Comparison of ENCODE assay signal across 11 cellular contexts in genomic region chr12:49636574-49636973, GRCh38. TPM values are rescaled to one million over a fixed set of nuclear protein-coding genes. Genes with fewer than 3 reads are reported as not detected.
DNase-seq lines count a peak whose midpoint lies in the region; ATAC-seq, FAIRE-seq and TF ChIP-seq lines count a peak whose summit lies in the region.
"Had no signal": no experiment of that assay in that cellular context is flagged by ENCODE, and none has a peak within 500 bp of the region (broad histone marks: within the 10 kb centered on the region; RNA-seq: fewer than 3 reads in every experiment).

No MANE protein-coding gene starts in this region.

- peaks cover 17% of the 10 kb centered on the region for H3K4me1 Mint-ChIP-seq in activated T-cell treated with anti-CD3 and anti-CD28 coated beads, Interleukin-2, amount 50 U/mL, for 24 hours (ENCODE audit: low read depth)
- peaks cover 16% of the 10 kb centered on the region for H3K4me1 Mint-ChIP-seq in activated T-cell treated with anti-CD3 and anti-CD28 coated beads, Interleukin-2, amount 50 U/mL, for 72 hours (ENCODE audit: low read depth)

- peaks cover 3 to 11% of the 10 kb centered on the region in 2 experiments; a peak in 3 of 5 replicates for H3K4me1 ChIP-seq in K562 (replicated peaks in 1 of 2; ENCODE audit: control insufficient read depth in 2 of 2, insufficient read depth in 2 of 2, low read length in 2 of 2)
- H3K4me1 ChIP-seq in mesodermal cell (ENCODE audit: control insufficient read depth, insufficient read depth, low read length, poor library complexity, severe bottlenecking) = peaks cover 13% of the 10 kb centered on the region

- no peaks in the 10 kb centered on the region for H3K9me3 Mint-ChIP-seq in activated T-cell treated with anti-CD3 and anti-CD28 coated beads, Interleukin-2, amount 50 U/mL, for 24 hours
- no peaks in the 10 kb centered on the region for H3K9me3 Mint-ChIP-seq in activated T-cell treated with anti-CD3 and anti-CD28 coated beads, Interleukin-2, amount 50 U/mL, for 72 hours

- WGBS in K562 (ENCODE audit: insufficient coverage, low coverage, missing lambda C conversion rate) = 66% methylated on average over 6 of the region's 13 CpGs
- WGBS in mesodermal cell (ENCODE audit: insufficient coverage in 2 of 2), 2 experiments = 90 to 96% methylated on average over 9 to 13 of the region's 13 CpGs

- no peaks in the 10 kb centered on the region for H3K27me3 ChIP-seq in K562 (ENCODE audit: control insufficient read depth in 2 of 2, insufficient read depth in 2 of 2, low read length in 2 of 2)
- H3K27me3 ChIP-seq: SJSA1 had no signal

- CTCF ChIA-PET in K562 (lab: Yijun Ruan, JAX; ENCODE audit: low intra/inter-chr PET ratio) = interaction anchor here (1.0 kb wide), 1 partner anchor 71 kb away, joined by 3 read pairs; the partner anchor contains the start of gene FMNL3

- intact Hi-C loops in K562 (cut with micrococcal nuclease) = loop anchor here (2.0 kb wide), 1 partner anchor 70 kb away; the partner anchor contains the start of gene FMNL3

- no peak for FAIRE-seq in K562 (lab: Jason Lieb, UNC)
- FAIRE-seq: TTC549 had no signal

- no peak for ATAC-seq in activated T-cell treated with anti-CD3 and anti-CD28 coated beads, Interleukin-2, amount 50 U/mL, for 72 hours (replicated peaks in 1 of 2)
- no peak for ATAC-seq in K562
- no peak for ATAC-seq in omental fat pad (ENCODE audit: low FRiP score)
- ATAC-seq in HG03139 (IDR thresholded peaks at IDR 0.05; ENCODE audit: unreplicated experiment) = no peak

- no peak for TF ChIP-seq RAD21 in K562 (CRISPR knock-in tag; conservative IDR thresholded peaks at IDR 0.05 in 1 of 2, IDR thresholded peaks at IDR 0.05 in 1 of 2)

- H2AFZ ChIP-seq in K562 (ENCODE audit: low read depth, low read length) = peak overlapping the region; percentile 82; the same call in 1 of the 2 replicates

- TF ChIP-seq EP300 in K562 (IDR thresholded peaks at IDR 0.05; ENCODE audit: low read length) = no peak

- TF ChIP-seq CTCF in K562 (IDR thresholded peaks at IDR 0.05 in 2 of 3, conservative IDR thresholded peaks at IDR 0.05 in 1 of 3; ENCODE audit: insufficient read depth in 2 of 3, low read depth in 1 of 3, low read length in 3 of 3) (no peak), omental fat pad (IDR thresholded peaks at IDR 0.05) (no peak)

- peaks cover 6% of the 10 kb centered on the region for H3K36me3 Mint-ChIP-seq in activated T-cell treated with anti-CD3 and anti-CD28 coated beads, Interleukin-2, amount 50 U/mL, for 24 hours (ENCODE audit: low read depth)
- peaks cover 0 to 1% of the 10 kb centered on the region in 2 donors for H3K36me3 Mint-ChIP-seq in activated T-cell treated with anti-CD3 and anti-CD28 coated beads, Interleukin-2, amount 50 U/mL, for 72 hours (ENCODE audit: insufficient read depth in 2 of 2)

- in situ Hi-C loops in K562 (cut with MboI) (no loop called here), ACHN (cut with HindIII; ENCODE audit: low pct_ligation_motif_present, low pct_unique_long_range_greater_than_20kb, low sequenced_read_pairs) (no loop called here)

- peak overlapping the region; percentile 31 for H3K27ac Mint-ChIP-seq in activated T-cell treated with anti-CD3 and anti-CD28 coated beads, Interleukin-2, amount 50 U/mL, for 24 hours
- H3K27ac Mint-ChIP-seq in activated T-cell treated with anti-CD3 and anti-CD28 coated beads, Interleukin-2, amount 50 U/mL, for 72 hours = no peak overlapping the region

- H3K9me3 ChIP-seq in K562 (replicated peaks; ENCODE audit: control insufficient read depth, insufficient read depth, low read depth, low read length) (no peaks in the 10 kb centered on the region), mesodermal cell (ENCODE audit: control insufficient read depth, low read length) (no peaks in the 10 kb centered on the region)
- H3K9me3 ChIP-seq: SJSA1 had no signal

- H3K4me3 ChIP-seq in K562 (no peak overlapping the region), mesodermal cell (ENCODE audit: extremely low read depth, insufficient read depth, low read length, poor library complexity, severe bottlenecking) (no peak overlapping the region)
- H3K4me3 ChIP-seq: SJSA1 had no signal

- no peak for DNase-seq in activated T-cell treated with anti-CD3 and anti-CD28 coated beads, Interleukin-2, amount 50 U/mL, for 24 hours
- DNase-seq in activated T-cell treated with anti-CD3 and anti-CD28 coated beads, Interleukin-2, amount 50 U/mL, for 72 hours = no peak
- DNase-seq in K562 (ENCODE audit: extremely low read depth in 1 of 4, low spot score in 3 of 4) (no peak), omental fat pad (ENCODE audit: low spot score) (no peak), ACHN (no peak)

- no peaks in the 10 kb centered on the region for H4K20me1 ChIP-seq in K562 (replicated peaks; ENCODE audit: control insufficient read depth, insufficient read depth, low read length)

- H3K9ac ChIP-seq in K562 (ENCODE audit: insufficient read depth in 1 of 2, low read depth in 2 of 2, low read length in 2 of 2) = no peak overlapping the region

- no peaks in the 10 kb centered on the region for H3K79me2 ChIP-seq in K562 (ENCODE audit: control insufficient read depth, insufficient read depth, low read length)

- H3K36me3 ChIP-seq in K562 (ENCODE audit: control insufficient read depth, insufficient read depth, low read length) (no peaks in the 10 kb centered on the region), mesodermal cell (ENCODE audit: control insufficient read depth, insufficient read depth, low read length) (peaks cover 10% of the 10 kb centered on the region)

- no peak overlapping the region for H3K27ac ChIP-seq in K562 (ENCODE audit: extremely low read depth, low read depth, low read length)
- H3K27ac ChIP-seq in mesodermal cell (ENCODE audit: low read depth, low read length, severe bottlenecking) = peak overlapping the region; percentile 76
- H3K27ac ChIP-seq in temporal lobe (ENCODE audit: low read depth, low read length) = peak overlapping the region; percentile 81
- H3K27ac ChIP-seq: 22Rv1, SJSA1 had no signal

- TF ChIP-seq POLR2A in K562 (conservative IDR thresholded peaks at IDR 0.05) = no peak

- no peaks in the 10 kb centered on the region for H3K9me1 ChIP-seq in K562 (ENCODE audit: control insufficient read depth, insufficient read depth, low read length)

- no peak overlapping the region for H3K4me3 Mint-ChIP-seq in activated T-cell treated with anti-CD3 and anti-CD28 coated beads, Interleukin-2, amount 50 U/mL, for 24 hours
- H3K4me3 Mint-ChIP-seq in activated T-cell treated with anti-CD3 and anti-CD28 coated beads, Interleukin-2, amount 50 U/mL, for 72 hours = no peak overlapping the region

- no peaks in the 10 kb centered on the region for H3K27me3 Mint-ChIP-seq in activated T-cell treated with anti-CD3 and anti-CD28 coated beads, Interleukin-2, amount 50 U/mL, for 24 hours
- no peaks in the 10 kb centered on the region for H3K27me3 Mint-ChIP-seq in activated T-cell treated with anti-CD3 and anti-CD28 coated beads, Interleukin-2, amount 50 U/mL, for 72 hours (ENCODE audit: low read depth)

- H3K4me2 ChIP-seq in K562 (ENCODE audit: insufficient read depth, low read length) = no peak overlapping the region

- POLR2A ChIA-PET in K562 (lab: Yijun Ruan, JAX) = interaction anchor here (0.6 to 3.2 kb wide), 8 partner anchors 9 to 233 kb away, joined by 3 to 18 read pairs (median 4); partner anchors contain the start of gene TMBIM6

- no TSS peak for BruUV-seq in K562 (replicated peaks; lab: Mats Ljungman, UMichigan)

RNA-seq across cellular contexts. Expression of gene PRPF40B, which starts 13.2 kb away (rescaled TPM):
- 10 to 100 TPM in 1 of 2 donors, 1 to 10 TPM in 1; 8.5 to 14.0 TPM for total RNA-seq in activated T-cell treated with anti-CD3 and anti-CD28 coated beads, Interleukin-2, amount 50 U/mL, for 72 hours
- 27.4 and 49.5 TPM in 2 replicates for total RNA-seq in K562 (2011; cell fraction: chromatin; rRNA removed; ENCODE audit: low replicate concordance)
- total RNA-seq in K562 (2011; cell fraction: nucleolus; rRNA removed) = 25.0 and 28.2 TPM in 2 replicates
- 29.6 and 35.8 TPM in 2 replicates for total RNA-seq in K562 (2011; cell fraction: nucleoplasm; rRNA removed)
- 5.7 and 7.1 TPM in 2 replicates for total RNA-seq in K562 (2014; rRNA removed)
- 5.0 and 5.8 TPM in 2 replicates for total RNA-seq in K562 (2014; rRNA removed; fragmentation: Illumina TruSeq; extraction: Trizol)
- total RNA-seq in K562 (2015; rRNA removed; fragmentation: Illumina TruSeq; extraction: Trizol) = 4.8 TPM in 2 replicates
- 8.5 and 10.6 TPM in 2 replicates for total RNA-seq in K562 (2021)
- polyA plus RNA-seq in K562 (2011; rRNA removed) = 4.5 and 5.2 TPM in 2 replicates
- 2.2 and 3.2 TPM in 2 replicates for polyA plus RNA-seq in K562 (2011; cell fraction: cytosol; rRNA removed)
- polyA plus RNA-seq in K562 (2011; cell fraction: nucleus; rRNA removed) = 40.9 and 42.4 TPM in 2 replicates
- 6.1 and 6.4 TPM in 2 replicates for polyA plus RNA-seq in K562 (2012)
- 4.6 and 5.1 TPM in 2 replicates for polyA plus RNA-seq in K562 (2014; fragmentation: Illumina TruSeq; extraction: Trizol)
- polyA plus RNA-seq in K562 (2014; fragmentation: Nextera tagmentation; extraction: Ambion mirVana) = under 1 TPM; 0.55 to 0.85 TPM
- 7.8 and 10.0 TPM in 2 replicates for polyA plus RNA-seq in K562 (2014; rRNA removed)
- polyA minus RNA-seq in K562 (2011; rRNA and poly(A)+ RNA removed) = 4.4 and 4.5 TPM in 2 replicates
- polyA minus RNA-seq in K562 (2011; cell fraction: cytosol; rRNA and poly(A)+ RNA removed) = 1.5 and 3.0 TPM in 2 replicates
- polyA minus RNA-seq in K562 (2011; cell fraction: nucleus; rRNA and poly(A)+ RNA removed) = 9.7 and 12.3 TPM in 2 replicates
- 14.7 TPM for polyA plus RNA-seq in mesodermal cell (2013, experiment 1 of 2)
- polyA plus RNA-seq in mesodermal cell (2013, experiment 2 of 2) = 13.0 TPM
- 13.8 TPM for total RNA-seq in temporal lobe
- total RNA-seq in omental fat pad = 10 to 100 TPM in 1 of 4 donors, 1 to 10 TPM in 3; 7.0 to 19.4 (median 9.4) TPM

RNA-seq across cellular contexts. Expression of gene FAM186B, which starts 31.1 kb away (rescaled TPM):
- total RNA-seq in activated T-cell treated with anti-CD3 and anti-CD28 coated beads, Interleukin-2, amount 50 U/mL, for 72 hours = under 1 TPM; 0.74 to 0.82 TPM
- 0.35 and 0.39 TPM in 2 replicates for total RNA-seq in K562 (2011; cell fraction: chromatin; rRNA removed; ENCODE audit: low replicate concordance)
- total RNA-seq in K562 (2011; cell fraction: nucleolus; rRNA removed) = 0.26 and 0.33 TPM in 2 replicates
- 0.38 and 0.44 TPM in 2 replicates for total RNA-seq in K562 (2011; cell fraction: nucleoplasm; rRNA removed)
- total RNA-seq in K562 (2014; rRNA removed) (0.12 and 0.23 TPM in 2 replicates), K562 (2014; rRNA removed; fragmentation: Illumina TruSeq; extraction: Trizol) (0.15 and 0.16 TPM in 2 replicates), K562 (2015; rRNA removed; fragmentation: Illumina TruSeq; extraction: Trizol) (0.14 and 0.19 TPM in 2 replicates), K562 (2021) (0.18 TPM in 2 replicates), temporal lobe (not detected), omental fat pad (under 1 TPM in 3 of 4 donors, not detected in 1; 0.25 to 0.84 (median 0.48) TPM)
- polyA plus RNA-seq in K562 (2011; rRNA removed) (0.07 and 0.15 TPM in 2 replicates), K562 (2014; fragmentation: Illumina TruSeq; extraction: Trizol) (0.18 and 0.22 TPM in 2 replicates), K562 (2014; fragmentation: Nextera tagmentation; extraction: Ambion mirVana) (under 1 TPM; 0.10 to 0.42 TPM), K562 (2014; rRNA removed) (0.08 and 0.20 TPM in 2 replicates)
- polyA plus RNA-seq in K562 (2011; cell fraction: cytosol; rRNA removed) = 0.07 and 0.22 TPM in 2 replicates
- polyA plus RNA-seq in K562 (2011; cell fraction: nucleus; rRNA removed) = 0.15 and 0.17 TPM in 2 replicates
- polyA plus RNA-seq in K562 (2012) = 0.61 and 0.97 TPM in 2 replicates
- 0.42 TPM in 1 of 2 replicates, not detected in the other for polyA minus RNA-seq in K562 (2011; rRNA and poly(A)+ RNA removed)
- polyA minus RNA-seq in K562 (2011; cell fraction: cytosol; rRNA and poly(A)+ RNA removed) = not detected in 2 replicates
- polyA minus RNA-seq in K562 (2011; cell fraction: nucleus; rRNA and poly(A)+ RNA removed) = 0.13 and 0.22 TPM in 2 replicates
- polyA plus RNA-seq in mesodermal cell (2013, experiment 1 of 2) = 0.18 TPM
- polyA plus RNA-seq in mesodermal cell (2013, experiment 2 of 2) = 0.20 TPM
